In the genomic region with DNA sequence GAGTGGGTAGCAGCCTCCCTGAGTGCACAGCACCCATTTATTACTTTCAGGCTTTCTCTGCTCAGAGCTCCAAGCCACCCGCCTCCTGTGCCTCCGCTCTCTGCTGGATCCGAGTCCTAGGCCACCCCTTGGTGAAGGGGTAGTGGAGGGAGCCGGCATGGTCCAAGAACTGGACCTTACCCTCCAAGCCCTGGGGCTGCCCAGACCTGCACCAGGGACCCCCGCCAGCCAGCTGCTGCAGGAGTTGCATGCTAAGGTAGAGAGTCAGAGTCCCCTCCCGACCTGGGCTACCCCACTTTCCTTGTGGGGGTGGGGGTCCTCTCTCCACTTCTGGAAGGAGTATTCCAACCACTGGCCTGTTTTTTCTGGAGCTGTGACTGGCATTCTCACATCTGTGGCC, we compare ENCODE assay signal across 19 cellular contexts. TPM values are rescaled to one million over a fixed set of nuclear protein-coding genes. Genes with fewer than 3 reads are reported as not detected.
DNase-seq lines count a peak whose midpoint lies in the region; ATAC-seq and TF ChIP-seq lines count a peak whose summit lies in the region.
"Had no signal": no experiment of that assay in that cellular context is flagged by ENCODE, and none has a peak within 500 bp of the region (broad histone marks: within the 10 kb centered on the region; RNA-seq: fewer than 3 reads in every experiment).

No MANE protein-coding gene starts in this region.

- H3K27me3 Mint-ChIP-seq in activated T-cell treated with anti-CD3 and anti-CD28 coated beads, Interleukin-2, amount 50 U/mL, for 72 hours (ENCODE audit: low read depth), result peaks cover 7% of the 10 kb centered on the region
- H3K27me3 Mint-ChIP-seq in HFFc6 (ENCODE audit: insufficient read depth), result peaks cover 2% of the 10 kb centered on the region
- peaks cover 0 to 7% of the 10 kb centered on the region in 2 donors for H3K27me3 Mint-ChIP-seq in effector memory CD8-positive, alpha-beta T cell
- H3K27me3 Mint-ChIP-seq in osteocyte (ENCODE audit: unreplicated experiment), result no peaks in the 10 kb centered on the region

- H3K27ac Mint-ChIP-seq in activated T-cell treated with anti-CD3 and anti-CD28 coated beads, Interleukin-2, amount 50 U/mL, for 72 hours, result no peak overlapping the region
- no peak overlapping the region for H3K27ac Mint-ChIP-seq in HFFc6
- no peak overlapping the region for H3K27ac Mint-ChIP-seq in effector memory CD8-positive, alpha-beta T cell
- no peak overlapping the region for H3K27ac Mint-ChIP-seq in osteocyte (ENCODE audit: unreplicated experiment)

- H3K27ac ChIP-seq in Karpas-422 (ENCODE audit: low read length), result no peak overlapping the region
- H3K27ac ChIP-seq: brain microvascular endothelial cell, coronary artery, epithelial cell of prostate, pancreas had no signal

- ATAC-seq in activated T-cell treated with anti-CD3 and anti-CD28 coated beads, Interleukin-2, amount 50 U/mL, for 72 hours (replicated peaks in 1 of 2), result no peak
- ATAC-seq in effector memory CD8-positive, alpha-beta T cell (replicated peaks), result no peak
- ATAC-seq: K562, pancreas had no signal

- H3K4me1 ChIP-seq in Karpas-422 (ENCODE audit: low read length), result peaks cover 8% of the 10 kb centered on the region

- H3K9me3 Mint-ChIP-seq in activated T-cell treated with anti-CD3 and anti-CD28 coated beads, Interleukin-2, amount 50 U/mL, for 72 hours, result no peaks in the 10 kb centered on the region
- no peaks in the 10 kb centered on the region for H3K9me3 Mint-ChIP-seq in HFFc6
- H3K9me3 Mint-ChIP-seq in effector memory CD8-positive, alpha-beta T cell, result no peaks in the 10 kb centered on the region
- H3K9me3 Mint-ChIP-seq in osteocyte (ENCODE audit: unreplicated experiment), result no peaks in the 10 kb centered on the region
- H3K9me3 Mint-ChIP-seq: activated naive CD8-positive, alpha-beta T cell treated with anti-CD3 and anti-CD28 coated beads, Interleukin-2, amount 10 ng/mL, durations not matched to agents 7 days and 5 days had no signal

- TF ChIP-seq CTCF in HFFc6 (IDR thresholded peaks at IDR 0.05) (no peak), osteocyte (IDR thresholded peaks at IDR 0.05) (no peak), GM13977 (IDR thresholded peaks at IDR 0.05; ENCODE audit: extremely low read depth, insufficient read depth, missing control alignments) (no peak)

- no peaks in the 10 kb centered on the region for H3K9me3 ChIP-seq in Karpas-422 (ENCODE audit: low read length)
- H3K9me3 ChIP-seq: pancreas had no signal

- no peaks in the 10 kb centered on the region for H3K9me2 ChIP-seq in Karpas-422 (replicated peaks; ENCODE audit: insufficient read depth, low read length)

- CTCF ChIA-PET in HEK293T (lab: Yijun Ruan, JAX), result no interaction called here

- H3K36me3 ChIP-seq in Karpas-422 (ENCODE audit: insufficient read depth, low read length), result no peaks in the 10 kb centered on the region
- H3K36me3 ChIP-seq: brain microvascular endothelial cell had no signal

- no peak overlapping the region for H2AFZ ChIP-seq in Karpas-422 (ENCODE audit: low read length)

- H3K27me3 ChIP-seq in Karpas-422 (ENCODE audit: low read length), result no peaks in the 10 kb centered on the region
- H3K27me3 ChIP-seq: brain microvascular endothelial cell, pancreas had no signal

- no peak overlapping the region for H3K4me2 ChIP-seq in Karpas-422 (ENCODE audit: low read depth, low read length, poor library complexity, severe bottlenecking)

- H3K9ac ChIP-seq in Karpas-422 (ENCODE audit: low read length), result no peak overlapping the region

- peaks cover 0 to 12% of the 10 kb centered on the region in 2 donors for H3K36me3 Mint-ChIP-seq in activated T-cell treated with anti-CD3 and anti-CD28 coated beads, Interleukin-2, amount 50 U/mL, for 72 hours (ENCODE audit: insufficient read depth in 2 of 2)
- H3K36me3 Mint-ChIP-seq in HFFc6 (ENCODE audit: low read depth) (no peaks in the 10 kb centered on the region), osteocyte (ENCODE audit: unreplicated experiment) (peaks cover 9% of the 10 kb centered on the region)
- peaks cover 42% of the 10 kb centered on the region for H3K36me3 Mint-ChIP-seq in effector memory CD8-positive, alpha-beta T cell (ENCODE audit: insufficient read depth)

- no peaks in the 10 kb centered on the region for H4K20me1 ChIP-seq in Karpas-422 (ENCODE audit: insufficient read depth, low read depth, low read length)

- peak overlapping the region; percentile 43 to 96 for H3K4me3 Mint-ChIP-seq in activated T-cell treated with anti-CD3 and anti-CD28 coated beads, Interleukin-2, amount 50 U/mL, for 72 hours
- H3K4me3 Mint-ChIP-seq in HFFc6, result peak overlapping the region; percentile 93; the same call in 1 of the 2 replicates
- H3K4me3 Mint-ChIP-seq in effector memory CD8-positive, alpha-beta T cell, result peak overlapping the region; percentile 93 to 97
- peak overlapping the region; percentile 32 for H3K4me3 Mint-ChIP-seq in osteocyte (ENCODE audit: unreplicated experiment)

- in situ Hi-C loops in GM13977 (cut with MboI; ENCODE audit: low pct_unique_long_range_greater_than_20kb, low sequenced_read_pairs, unreplicated experiment), result loop anchor here (25.0 kb wide), 1 partner anchor 532 kb away; a partner anchor contains a TSS

- H3K79me2 ChIP-seq in Karpas-422 (ENCODE audit: low read length), result no peaks in the 10 kb centered on the region

- H3K4me3 ChIP-seq in Karpas-422 (ENCODE audit: low read length), result no peak overlapping the region
- H3K4me3 ChIP-seq: coronary artery, K562, pancreas had no signal

- H3K4me1 Mint-ChIP-seq in activated T-cell treated with anti-CD3 and anti-CD28 coated beads, Interleukin-2, amount 50 U/mL, for 72 hours (ENCODE audit: low read depth), result peaks cover 16% of the 10 kb centered on the region
- H3K4me1 Mint-ChIP-seq in HFFc6 (ENCODE audit: low read depth) (peaks cover 15% of the 10 kb centered on the region), osteocyte (ENCODE audit: unreplicated experiment) (peaks cover 8% of the 10 kb centered on the region)
- peaks cover 10 to 15% of the 10 kb centered on the region in 2 donors for H3K4me1 Mint-ChIP-seq in effector memory CD8-positive, alpha-beta T cell (ENCODE audit: low read depth in 2 of 2)

- DNase-seq in activated T-cell treated with anti-CD3 and anti-CD28 coated beads, Interleukin-2, amount 50 U/mL, for 72 hours, result no peak
- DNase-seq in activated T-cell treated with anti-CD3 and anti-CD28 coated beads for 4 hours, result no peak
- no peak for DNase-seq in HFFc6
- no peak for DNase-seq in effector memory CD8-positive, alpha-beta T cell
- DNase-seq in osteocyte (ENCODE audit: extremely low spot score, unreplicated experiment), result no peak
- DNase-seq in GM13977 (ENCODE audit: low spot score), result no peak
- no peak for DNase-seq in HEK293T (ENCODE audit: extremely low spot score)
- no peak for DNase-seq in Karpas-422
- DNase-seq: activated naive CD8-positive, alpha-beta T cell treated with anti-CD3 and anti-CD28 coated beads, Interleukin-2, amount 10 ng/mL, durations not matched to agents 7 days and 5 days; brain microvascular endothelial cell; HCEC 1CT; NCI-H2081; NCI-H510A had no signal

- POLR2A ChIA-PET in HEK293T (lab: Yijun Ruan, JAX), result interaction anchor here (2.8 kb wide), 1 partner anchor 214 kb away, joined by 18 read pairs; a partner anchor contains a TSS

TF ChIP-seq in HEK293T, 16 proteins besides CTCF, POLR2A, EP300 and RAD21 (continues in another document):
- no peak for TF ChIP-seq BHLHE40 (IDR thresholded peaks at IDR 0.05; ENCODE audit: borderline replicate concordance)
- no peak for TF ChIP-seq LEF1 (IDR thresholded peaks at IDR 0.05; ENCODE audit: borderline replicate concordance)
- TF ChIP-seq TARDBP (IDR thresholded peaks at IDR 0.05), result no peak
- TF ChIP-seq CTBP1 (IDR thresholded peaks at IDR 0.05; ENCODE audit: borderline replicate concordance), result no peak
- TF ChIP-seq, protein P1, sequence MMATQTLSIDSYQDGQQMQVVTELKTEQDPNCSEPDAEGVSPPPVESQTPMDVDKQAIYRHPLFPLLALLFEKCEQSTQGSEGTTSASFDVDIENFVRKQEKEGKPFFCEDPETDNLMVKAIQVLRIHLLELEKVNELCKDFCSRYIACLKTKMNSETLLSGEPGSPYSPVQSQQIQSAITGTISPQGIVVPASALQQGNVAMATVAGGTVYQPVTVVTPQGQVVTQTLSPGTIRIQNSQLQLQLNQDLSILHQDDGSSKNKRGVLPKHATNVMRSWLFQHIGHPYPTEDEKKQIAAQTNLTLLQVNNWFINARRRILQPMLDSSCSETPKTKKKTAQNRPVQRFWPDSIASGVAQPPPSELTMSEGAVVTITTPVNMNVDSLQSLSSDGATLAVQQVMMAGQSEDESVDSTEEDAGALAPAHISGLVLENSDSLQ (IDR thresholded peaks at IDR 0.05), result no peak
- TF ChIP-seq ARNT (IDR thresholded peaks at IDR 0.05), result no peak
- no peak for TF ChIP-seq FOXM1 (IDR thresholded peaks at IDR 0.05; ENCODE audit: borderline replicate concordance)
- TF ChIP-seq SP1 (IDR thresholded peaks at IDR 0.05), result no peak

RNA-seq across cellular contexts. Expression of a gene that starts 2.0 kb away (rescaled TPM):
- 10 to 100 TPM; 41.0 to 45.1 TPM for total RNA-seq in activated T-cell treated with anti-CD3 and anti-CD28 coated beads, Interleukin-2, amount 50 U/mL, for 72 hours
- total RNA-seq in HFFc6 (2021; fragmentation: NEBNext Ultra II Directional; extraction: Animal tissue kit (Norgen Biotek cat#: 25700)), result 10 to 100 TPM; 12.5 to 16.9 (median 15.6) TPM
- 19.4 and 22.7 TPM in 2 replicates for total RNA-seq in osteocyte
- total RNA-seq in Karpas-422 (2014; rRNA removed; shearing (Covaris generic); ENCODE audit: low replicate concordance), result 12.8 and 21.4 TPM in 2 replicates

RNA-seq across cellular contexts. Expression of a gene that starts 16.4 kb away (rescaled TPM):
- total RNA-seq in activated T-cell treated with anti-CD3 and anti-CD28 coated beads, Interleukin-2, amount 50 U/mL, for 72 hours, result 1 to 10 TPM; 1.7 to 4.2 TPM
- total RNA-seq in HFFc6 (2021; fragmentation: NEBNext Ultra II Directional; extraction: Animal tissue kit (Norgen Biotek cat#: 25700)), result 10 to 100 TPM; 11.7 to 15.3 (median 13.1) TPM
- 5.9 and 6.0 TPM in 2 replicates for total RNA-seq in osteocyte
- total RNA-seq in Karpas-422 (2014; rRNA removed; shearing (Covaris generic); ENCODE audit: low replicate concordance), result 0.07 and 0.11 TPM in 2 replicates

RNA-seq across cellular contexts. Expression of a gene that starts 17.0 kb away (rescaled TPM):
- total RNA-seq in activated T-cell treated with anti-CD3 and anti-CD28 coated beads, Interleukin-2, amount 50 U/mL, for 72 hours, result 1 to 10 TPM in 1 of 2 donors, under 1 TPM in 1; 0.43 to 1.4 TPM
- 1 to 10 TPM; 1.7 to 3.2 (median 2.2) TPM for total RNA-seq in HFFc6 (2021; fragmentation: NEBNext Ultra II Directional; extraction: Animal tissue kit (Norgen Biotek cat#: 25700))
- 2.1 and 2.3 TPM in 2 replicates for total RNA-seq in osteocyte
- total RNA-seq in Karpas-422 (2014; rRNA removed; shearing (Covaris generic); ENCODE audit: low replicate concordance), result not detected in 2 replicates
- total RNA-seq: activated naive CD8-positive, alpha-beta T cell treated with anti-CD3 and anti-CD28 coated beads, Interleukin-2, amount 10 ng/mL, durations not matched to agents 7 days and 5 days; urinary bladder had no signal

RNA-seq across cellular contexts. Expression of a gene that starts 21.2 kb away (rescaled TPM):
- total RNA-seq in activated T-cell treated with anti-CD3 and anti-CD28 coated beads, Interleukin-2, amount 50 U/mL, for 72 hours, result 10 to 100 TPM; 10.1 to 11.3 TPM
- total RNA-seq in HFFc6 (2021; fragmentation: NEBNext Ultra II Directional; extraction: Animal tissue kit (Norgen Biotek cat#: 25700)), result not detected
- total RNA-seq in osteocyte, result not detected in 2 replicates
- 0.14 and 0.15 TPM in 2 replicates for total RNA-seq in Karpas-422 (2014; rRNA removed; shearing (Covaris generic); ENCODE audit: low replicate concordance)
- total RNA-seq: RPMI7951 had no signal

RNA-seq across cellular contexts. Expression of a gene that starts 28.6 kb away (rescaled TPM):
- total RNA-seq in activated T-cell treated with anti-CD3 and anti-CD28 coated beads, Interleukin-2, amount 50 U/mL, for 72 hours, result 1 to 10 TPM; 3.3 to 5.3 TPM
- not detected for total RNA-seq in HFFc6 (2021; fragmentation: NEBNext Ultra II Directional; extraction: Animal tissue kit (Norgen Biotek cat#: 25700))
- 0.03 and 0.50 TPM in 2 replicates for total RNA-seq in osteocyte
- total RNA-seq in Karpas-422 (2014; rRNA removed; shearing (Covaris generic); ENCODE audit: low replicate concordance), result 0.45 and 1.3 TPM in 2 replicates
- total RNA-seq: RPMI7951 had no signal

Comparison
In these comparisons a context has a peak if more than half of its experiments do, and no peak if none do; other contexts are left out.
1. H3K4me3 Mint-ChIP-seq: peak in every context shown above with its lines; median percentile 95 in effector memory CD8-positive, alpha-beta T cell; 93 in HFFc6; 70 in activated T-cell treated with anti-CD3 and anti-CD28 coated beads, Interleukin-2, amount 50 U/mL, for 72 hours; 32 in osteocyte.